ENCODE assay signal across 9 cellular contexts in the genomic region with DNA sequence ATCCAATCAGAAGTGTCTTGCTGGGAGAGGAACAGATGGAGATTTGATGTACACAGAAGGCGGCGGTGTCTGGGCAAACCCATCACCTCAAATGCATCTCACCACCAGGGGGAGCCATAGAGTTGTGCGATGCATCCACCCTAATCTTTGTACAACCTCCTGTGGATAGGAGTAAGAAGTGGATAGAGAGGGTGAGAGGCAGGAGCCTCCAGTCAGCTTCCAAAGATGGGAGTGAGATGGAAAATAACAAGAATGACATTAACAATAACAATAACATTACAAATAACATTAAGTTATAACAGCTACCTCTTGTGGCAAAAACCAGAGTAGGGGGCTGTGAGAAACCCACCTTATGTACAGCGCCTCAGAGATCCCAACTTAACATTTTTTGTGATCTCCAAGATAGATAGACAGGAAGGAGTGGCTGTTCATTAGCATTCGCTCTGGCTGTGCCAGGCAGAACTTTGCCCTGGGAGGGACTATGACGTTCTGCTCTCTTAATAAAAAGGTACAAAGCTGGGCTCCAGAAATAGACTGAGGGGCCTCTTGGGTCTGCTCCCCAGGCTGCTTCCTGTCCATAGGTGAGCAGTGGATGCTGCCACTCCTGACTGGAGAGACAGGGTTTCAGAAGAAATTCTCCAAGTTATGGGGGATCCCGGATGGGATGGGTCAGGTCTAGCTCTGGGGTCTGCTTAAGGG. TPM values are rescaled to one million over a fixed set of nuclear protein-coding genes. Genes with fewer than 3 reads are reported as not detected.
DNase-seq lines count a peak whose midpoint lies in the region; ATAC-seq and TF ChIP-seq lines count a peak whose summit lies in the region.
"Had no signal": no experiment of that assay in that cellular context is flagged by ENCODE, and none has a peak within 500 bp of the region (broad histone marks: within the 10 kb centered on the region; RNA-seq: fewer than 3 reads in every experiment).

No MANE protein-coding gene starts in this region.

- no TSS peak for BruUV-seq in PC-9 (replicated peaks; lab: Mats Ljungman, UMichigan)

- no peaks in the 10 kb centered on the region for H3K9me2 ChIP-seq in PC-9 (ENCODE audit: insufficient read depth)

- TF ChIP-seq CTCF in CD8-positive, alpha-beta T cell (IDR thresholded peaks at IDR 0.05) = peak; percentile 92
- TF ChIP-seq CTCF in PC-9 (conservative IDR thresholded peaks at IDR 0.05) (peak; percentile 90), fibroblast of lung (conservative IDR thresholded peaks at IDR 0.05 in 1 of 2, IDR thresholded peaks at IDR 0.05 in 1 of 2; ENCODE audit: low read depth in 1 of 2, low read length in 2 of 2) (peak; percentile 54 to 82), neural progenitor cell (IDR thresholded peaks at IDR 0.05) (peak; percentile 76)

- no peaks in the 10 kb centered on the region for H3K4me1 ChIP-seq in CD8-positive, alpha-beta T cell (ENCODE audit: insufficient read depth, low read length)
- no peaks in the 10 kb centered on the region for H3K4me1 ChIP-seq in PC-9 (replicated peaks; ENCODE audit: insufficient read depth)
- no peaks in the 10 kb centered on the region for H3K4me1 ChIP-seq in fibroblast of lung (ENCODE audit: control insufficient read depth, extremely low read depth, insufficient read depth, low read length)
- H3K4me1 ChIP-seq in neural progenitor cell = no peaks in the 10 kb centered on the region

- H3F3A ChIP-seq in PC-9 (ENCODE audit: insufficient read depth, low read depth) (no peaks in the 10 kb centered on the region), neural progenitor cell (ENCODE audit: low read depth) (no peaks in the 10 kb centered on the region)

- ATAC-seq in CD8-positive, alpha-beta T cell = peak; percentile 44
- ATAC-seq in stimulated activated naive CD8-positive, alpha-beta T cell treated with anti-CD3 and anti-CD28 coated beads, Interleukin-15, amount 100 ng/mL, for 72 hours = peak; percentile 88
- ATAC-seq in HG03159 (IDR thresholded peaks at IDR 0.05; ENCODE audit: unreplicated experiment) = no peak

- H4K20me1 ChIP-seq in PC-9 (ENCODE audit: insufficient read depth) = no peaks in the 10 kb centered on the region
- no peaks in the 10 kb centered on the region for H4K20me1 ChIP-seq in fibroblast of lung (ENCODE audit: control insufficient read depth, extremely low read depth, insufficient read depth, low read length)
- H4K20me1 ChIP-seq in neural progenitor cell (ENCODE audit: low read depth) = no peaks in the 10 kb centered on the region

- no peaks in the 10 kb centered on the region for H3K4me1 Mint-ChIP-seq in CD8-positive, alpha-beta T cell (ENCODE audit: low read depth)
- no peaks in the 10 kb centered on the region for H3K4me1 Mint-ChIP-seq in neural progenitor cell
- H3K4me1 Mint-ChIP-seq in stimulated activated naive CD8-positive, alpha-beta T cell treated with anti-CD3 and anti-CD28 coated beads, Interleukin-15, amount 100 ng/mL, for 72 hours = peaks cover 16% of the 10 kb centered on the region

- CTCF ChIA-PET in CD8-positive, alpha-beta T cell (lab: Charles Lee) = interaction anchor here (0.6 to 5.5 kb wide), 49 partner anchors 8 to 346 kb away, joined by 3 to 27 read pairs (median 4); partner anchors contain the start of genes SIGLEC10 and SIGLEC14
- CTCF ChIA-PET in PC-9 (lab: Charles Lee) = interaction anchor here (2.7 kb wide), 1 partner anchor 184 kb away, joined by 12 read pairs; no protein-coding TSS in a partner anchor

- H3K4me3 Mint-ChIP-seq in CD8-positive, alpha-beta T cell = no peak overlapping the region
- H3K4me3 Mint-ChIP-seq in neural progenitor cell = no peak overlapping the region
- H3K4me3 Mint-ChIP-seq in stimulated activated naive CD8-positive, alpha-beta T cell treated with anti-CD3 and anti-CD28 coated beads, Interleukin-15, amount 100 ng/mL, for 72 hours = no peak overlapping the region
- H3K4me3 Mint-ChIP-seq: IgD-negative memory B cell had no signal

- intact Hi-C loops in CD8-positive, alpha-beta T cell (cut with DNase I, micrococcal nuclease) = loop anchor here (1.0 to 2.0 kb wide), 7 partner anchors 42 to 305 kb away; no protein-coding TSS in a partner anchor
- intact Hi-C loops in PC-9 (cut with micrococcal nuclease; ENCODE audit: unreplicated experiment) = loop anchor here (1.0 to 2.0 kb wide), 2 partner anchors 184 to 304 kb away; no protein-coding TSS in a partner anchor

- no peak overlapping the region for H3K9ac ChIP-seq in fibroblast of lung (ENCODE audit: insufficient read depth, low read length)
- no peak overlapping the region for H3K9ac ChIP-seq in neural progenitor cell

- H3K36me3 Mint-ChIP-seq in CD8-positive, alpha-beta T cell = no peaks in the 10 kb centered on the region
- no peaks in the 10 kb centered on the region for H3K36me3 Mint-ChIP-seq in neural progenitor cell
- H3K36me3 Mint-ChIP-seq: IgD-negative memory B cell had no signal

- no peaks in the 10 kb centered on the region for H3K9me3 Mint-ChIP-seq in CD8-positive, alpha-beta T cell
- H3K9me3 Mint-ChIP-seq in neural progenitor cell = no peaks in the 10 kb centered on the region
- no peaks in the 10 kb centered on the region for H3K9me3 Mint-ChIP-seq in stimulated activated naive CD8-positive, alpha-beta T cell treated with anti-CD3 and anti-CD28 coated beads, Interleukin-15, amount 100 ng/mL, for 72 hours

- H3K27me3 ChIP-seq in CD8-positive, alpha-beta T cell (ENCODE audit: insufficient read depth, low read length) = peaks cover 5% of the 10 kb centered on the region
- H3K27me3 ChIP-seq in PC-9 (ENCODE audit: insufficient read depth, low read depth) (peaks cover 23% of the 10 kb centered on the region; the same call in 1 of the 2 replicates), fibroblast of lung (ENCODE audit: control insufficient read depth, insufficient read depth, low read length) (no peaks in the 10 kb centered on the region), neural progenitor cell (no peaks in the 10 kb centered on the region)

- H3K27ac ChIP-seq in CD8-positive, alpha-beta T cell (ENCODE audit: low read depth, low read length) = no peak overlapping the region
- no peak overlapping the region for H3K27ac ChIP-seq in PC-9
- H3K27ac ChIP-seq in fibroblast of lung (ENCODE audit: insufficient read depth, low read length) = no peak overlapping the region
- H3K27ac ChIP-seq in neural progenitor cell = no peak overlapping the region

- H3K27me3 Mint-ChIP-seq in CD8-positive, alpha-beta T cell (ENCODE audit: low read depth) = peaks cover 27% of the 10 kb centered on the region
- H3K27me3 Mint-ChIP-seq in neural progenitor cell (ENCODE audit: insufficient read depth, low read depth) = peaks cover 17% of the 10 kb centered on the region
- peaks cover 57% of the 10 kb centered on the region for H3K27me3 Mint-ChIP-seq in stimulated activated naive CD8-positive, alpha-beta T cell treated with anti-CD3 and anti-CD28 coated beads, Interleukin-15, amount 100 ng/mL, for 72 hours

- H2AFZ ChIP-seq in PC-9 (no peak overlapping the region), fibroblast of lung (ENCODE audit: low read length) (no peak overlapping the region), neural progenitor cell (replicated peaks) (no peak overlapping the region)

- no peak overlapping the region for H3K27ac Mint-ChIP-seq in CD8-positive, alpha-beta T cell
- no peak overlapping the region for H3K27ac Mint-ChIP-seq in neural progenitor cell
- no peak overlapping the region for H3K27ac Mint-ChIP-seq in stimulated activated naive CD8-positive, alpha-beta T cell treated with anti-CD3 and anti-CD28 coated beads, Interleukin-15, amount 100 ng/mL, for 72 hours
- H3K27ac Mint-ChIP-seq: IgD-negative memory B cell had no signal

- DNase-seq in CD8-positive, alpha-beta T cell = peak; percentile 49 to 90 (median 76)
- peak; percentile 98 for DNase-seq in HT-29 (ENCODE audit: low spot score)
- DNase-seq in PC-9 = peak in 1 of 2 experiments; percentile 59
- peak; percentile 73 for DNase-seq in activated T-cell treated with anti-CD3 and anti-CD28 coated beads, Interleukin-2, amount 50 U/mL, for 1 hour
- peak; percentile 23 to 60 for DNase-seq in fibroblast of lung (ENCODE audit: low read depth in 2 of 2)
- peak; percentile 78 for DNase-seq in neural progenitor cell (ENCODE audit: low spot score)
- peak; percentile 75 to 76 for DNase-seq in stimulated activated naive CD8-positive, alpha-beta T cell treated with anti-CD3 and anti-CD28 coated beads, Interleukin-15, amount 100 ng/mL, for 72 hours

- no peak overlapping the region for H3K4me3 ChIP-seq in CD8-positive, alpha-beta T cell (ENCODE audit: low read depth, low read length)
- H3K4me3 ChIP-seq in PC-9 = no peak overlapping the region
- H3K4me3 ChIP-seq in fibroblast of lung (replicated peaks in 1 of 4; ENCODE audit: control extremely low read depth in 1 of 4, insufficient read depth in 1 of 4, low read depth in 3 of 4, low read length in 4 of 4) = no peak overlapping the region
- no peak overlapping the region for H3K4me3 ChIP-seq in neural progenitor cell

- H3K79me2 ChIP-seq in PC-9 (ENCODE audit: low read depth) (no peaks in the 10 kb centered on the region), fibroblast of lung (ENCODE audit: control insufficient read depth, insufficient read depth, low read length) (no peaks in the 10 kb centered on the region), neural progenitor cell (ENCODE audit: low read depth) (no peaks in the 10 kb centered on the region)

- no peaks in the 10 kb centered on the region for H3K9me3 ChIP-seq in CD8-positive, alpha-beta T cell (ENCODE audit: low read length)
- H3K9me3 ChIP-seq in PC-9 (ENCODE audit: insufficient read depth, low read depth) (no peaks in the 10 kb centered on the region), fibroblast of lung (ENCODE audit: control insufficient read depth, insufficient read depth, low read depth, low read length) (no peaks in the 10 kb centered on the region), neural progenitor cell (ENCODE audit: low read depth) (no peaks in the 10 kb centered on the region)

- H3K4me2 ChIP-seq in PC-9 = no peak overlapping the region
- H3K4me2 ChIP-seq in fibroblast of lung (ENCODE audit: extremely low read depth, insufficient read depth, low read length) = no peak overlapping the region
- H3K4me2 ChIP-seq in neural progenitor cell = no peak overlapping the region

- no peaks in the 10 kb centered on the region for H3K36me3 ChIP-seq in CD8-positive, alpha-beta T cell (ENCODE audit: insufficient read depth, low read length)
- no peaks in the 10 kb centered on the region for H3K36me3 ChIP-seq in PC-9 (ENCODE audit: low read depth)
- no peaks in the 10 kb centered on the region for H3K36me3 ChIP-seq in fibroblast of lung (ENCODE audit: control insufficient read depth, insufficient read depth, low read length)
- H3K36me3 ChIP-seq in neural progenitor cell = no peaks in the 10 kb centered on the region

- POLR2A ChIA-PET in CD8-positive, alpha-beta T cell (lab: Charles Lee) = no interaction called here
- POLR2A ChIA-PET in PC-9 (lab: Charles Lee; ENCODE audit: unreplicated experiment) = no interaction called here

RNA-seq across cellular contexts. Expression of gene CEACAM18, which starts 5.2 kb away (rescaled TPM):
- not detected for total RNA-seq in CD8-positive, alpha-beta T cell
- not detected in 2 replicates for total RNA-seq in HT-29 (2014; rRNA removed; shearing (Covaris generic))
- not detected in 2 replicates for total RNA-seq in PC-9 (2021)
- total RNA-seq in fibroblast of lung = not detected in 2 replicates
- not detected in 2 replicates for polyA plus RNA-seq in fibroblast of lung
- polyA plus RNA-seq in fibroblast of lung (2012) = not detected in 2 replicates
- not detected in 2 replicates for polyA minus RNA-seq in fibroblast of lung (ENCODE audit: low replicate concordance)
- total RNA-seq in neural progenitor cell (ENCODE audit: low replicate concordance) = not detected in 2 replicates
- polyA plus RNA-seq: IgD-negative memory B cell had no signal

RNA-seq across cellular contexts. Expression of gene SIGLEC8, which starts 14.9 kb away (rescaled TPM):
- not detected for total RNA-seq in CD8-positive, alpha-beta T cell
- not detected in 2 replicates for total RNA-seq in HT-29 (2014; rRNA removed; shearing (Covaris generic))
- not detected in 2 replicates for total RNA-seq in PC-9 (2021)
- total RNA-seq in fibroblast of lung = not detected in 2 replicates
- not detected in 2 replicates for polyA plus RNA-seq in fibroblast of lung
- not detected in 2 replicates for polyA plus RNA-seq in fibroblast of lung (2012)
- polyA minus RNA-seq in fibroblast of lung (ENCODE audit: low replicate concordance) = not detected in 2 replicates
- total RNA-seq in neural progenitor cell (ENCODE audit: low replicate concordance) = not detected in 2 replicates
- polyA plus RNA-seq: IgD-negative memory B cell had no signal

RNA-seq across cellular contexts. Expression of gene SIGLEC12, which starts 28.4 kb away (rescaled TPM):
- total RNA-seq in CD8-positive, alpha-beta T cell = not detected
- total RNA-seq in HT-29 (2014; rRNA removed; shearing (Covaris generic)) = not detected in 2 replicates
- total RNA-seq in PC-9 (2021) = not detected in 2 replicates
- not detected in 2 replicates for total RNA-seq in fibroblast of lung
- polyA plus RNA-seq in fibroblast of lung = not detected in 2 replicates
- not detected in 2 replicates for polyA plus RNA-seq in fibroblast of lung (2012)
- not detected in 2 replicates for polyA minus RNA-seq in fibroblast of lung (ENCODE audit: low replicate concordance)
- total RNA-seq in neural progenitor cell (ENCODE audit: low replicate concordance) = not detected in 2 replicates

RNA-seq across cellular contexts. Expression of gene SIGLEC10, which starts 55.7 kb away (rescaled TPM):
- total RNA-seq in CD8-positive, alpha-beta T cell = under 1 TPM in 1 of 2 experiments, not detected in 1; 0.47 TPM
- not detected in 2 replicates for total RNA-seq in HT-29 (2014; rRNA removed; shearing (Covaris generic))
- not detected in 2 replicates for total RNA-seq in PC-9 (2021)
- not detected in 2 replicates for total RNA-seq in fibroblast of lung
- not detected in 2 replicates for polyA plus RNA-seq in fibroblast of lung
- polyA plus RNA-seq in fibroblast of lung (2012) = not detected in 2 replicates
- not detected in 2 replicates for polyA minus RNA-seq in fibroblast of lung (ENCODE audit: low replicate concordance)
- not detected in 2 replicates for total RNA-seq in neural progenitor cell (ENCODE audit: low replicate concordance)

RNA-seq across cellular contexts. Expression of gene SIGLEC6, which starts 58.3 kb away (rescaled TPM):
- not detected for total RNA-seq in CD8-positive, alpha-beta T cell
- not detected in 2 replicates for total RNA-seq in HT-29 (2014; rRNA removed; shearing (Covaris generic))
- total RNA-seq in PC-9 (2021) (not detected in 2 replicates), fibroblast of lung (not detected in 2 replicates), neural progenitor cell (ENCODE audit: low replicate concordance) (not detected in 2 replicates)
- not detected in 2 replicates for polyA plus RNA-seq in fibroblast of lung
- not detected in 2 replicates for polyA plus RNA-seq in fibroblast of lung (2012)
- not detected in 2 replicates for polyA minus RNA-seq in fibroblast of lung (ENCODE audit: low replicate concordance)
